12 cellular contexts compared by ENCODE assay signal in genomic region chr11:68749501-68750196, GRCh38. TPM values are rescaled to one million over a fixed set of nuclear protein-coding genes. Genes with fewer than 3 reads are reported as not detected.
DNase-seq lines count a peak whose midpoint lies in the region; ATAC-seq, FAIRE-seq and TF ChIP-seq lines count a peak whose summit lies in the region.
"Had no signal": no experiment of that assay in that cellular context is flagged by ENCODE, and none has a peak within 500 bp of the region (broad histone marks: within the 10 kb centered on the region; RNA-seq: fewer than 3 reads in every experiment).

No MANE protein-coding gene starts in this region.

- CTCF ChIA-PET in CD4-positive, alpha-beta memory T cell (lab: Charles Lee; ENCODE audit: partially characterized antibody), result interaction anchor here (0.8 to 1.7 kb wide), 3 partner anchors 94 to 166 kb away, joined by 3 to 10 read pairs (median 3); no protein-coding TSS in a partner anchor

- ATAC-seq in naive thymus-derived CD8-positive, alpha-beta T cell, result no peak
- no peak for ATAC-seq in HG03039 (IDR thresholded peaks at IDR 0.05; ENCODE audit: unreplicated experiment)
- ATAC-seq: pancreas had no signal

- peaks cover 0 to 15% of the 10 kb centered on the region in 2 donors for H3K36me3 Mint-ChIP-seq in CD4-positive, alpha-beta memory T cell
- H3K36me3 Mint-ChIP-seq in naive thymus-derived CD8-positive, alpha-beta T cell, result peaks cover 0 to 8% (median under 1%) of the 10 kb centered on the region in 3 donors

- FAIRE-seq in HTR-8/SVneo (lab: Jason Lieb, UNC), result peak; percentile 55
- FAIRE-seq: H54, pancreas had no signal

- H3K36me3 ChIP-seq in CD4-positive, alpha-beta memory T cell (ENCODE audit: insufficient read depth, low read length), result peaks cover 8% of the 10 kb centered on the region
- H3K36me3 ChIP-seq: pancreas had no signal

- peak overlapping the region; percentile 44 to 80 (median 65) for H3K4me3 Mint-ChIP-seq in CD4-positive, alpha-beta memory T cell
- H3K4me3 Mint-ChIP-seq in naive thymus-derived CD8-positive, alpha-beta T cell, result peak overlapping the region; percentile 38 to 87 (median 70)

- peaks cover 8 to 27% (median 14%) of the 10 kb centered on the region in 4 donors for H3K4me1 Mint-ChIP-seq in CD4-positive, alpha-beta memory T cell
- H3K4me1 Mint-ChIP-seq in naive thymus-derived CD8-positive, alpha-beta T cell, result peaks cover 1 to 19% (median 13%) of the 10 kb centered on the region in 4 donors

- no peak overlapping the region for H3K27ac ChIP-seq in CD4-positive, alpha-beta memory T cell (ENCODE audit: low read depth, low read length)
- H3K27ac ChIP-seq: pancreas had no signal

- no peak overlapping the region for H3K4me3 ChIP-seq in CD4-positive, alpha-beta memory T cell (ENCODE audit: low read length in 2 of 2)
- H3K4me3 ChIP-seq in cardiac fibroblast (replicated peaks in 1 of 2; ENCODE audit: low read depth in 2 of 2, low read length in 2 of 2), result no peak overlapping the region
- H3K4me3 ChIP-seq: pancreas had no signal

- peak overlapping the region in 4 of 7 donors; percentile 1 to 84 (median 66) for H3K27ac Mint-ChIP-seq in CD4-positive, alpha-beta memory T cell
- H3K27ac Mint-ChIP-seq in naive thymus-derived CD8-positive, alpha-beta T cell, result peak overlapping the region in 7 of 10 donors; percentile 11 to 74 (median 44)

- no peak for TF ChIP-seq CTCF in cardiac fibroblast (IDR thresholded peaks at IDR 0.05; ENCODE audit: low read depth, low read length)

- H3K27me3 ChIP-seq in CD4-positive, alpha-beta memory T cell (ENCODE audit: insufficient read depth, low read length), result no peaks in the 10 kb centered on the region
- H3K27me3 ChIP-seq: pancreas had no signal

- no peaks in the 10 kb centered on the region for H3K9me3 ChIP-seq in CD4-positive, alpha-beta memory T cell (ENCODE audit: control insufficient read depth in 1 of 2, low read length in 2 of 2)
- H3K9me3 ChIP-seq: pancreas had no signal

- POLR2A ChIA-PET in CD4-positive, alpha-beta memory T cell (lab: Charles Lee; ENCODE audit: partially characterized antibody), result interaction anchor here (1.0 to 1.4 kb wide), 2 partner anchors 93 to 299 kb away, joined by 3 to 5 read pairs; partner anchors contain the start of gene TPCN2
- POLR2A ChIA-PET in naive thymus-derived CD8-positive, alpha-beta T cell (lab: Charles Lee), result interaction anchor here (0.5 to 0.6 kb wide), 2 partner anchors 85 to 644 kb away, joined by 4 to 5 read pairs; no protein-coding TSS in a partner anchor

- DNase-seq in CD4-positive, alpha-beta memory T cell, result no peak
- DNase-seq in HTR-8/SVneo (ENCODE audit: insufficient read length, low spot score) (no peak), cardiac fibroblast (ENCODE audit: low read depth in 2 of 2) (peak; percentile 10 to 12), COLO668 (lab: John Stamatoyannopoulos, UW; ENCODE audit: unreplicated experiment) (no peak), NCI-H748 treated with DMSO at 0.1 percent for 48 hours (lab: John Stamatoyannopoulos, UW) (no peak), superior temporal gyrus (ENCODE audit: extremely low spot score) (no peak)
- DNase-seq in naive thymus-derived CD8-positive, alpha-beta T cell, result no peak
- DNase-seq: DND-41, NCI-H1092 had no signal

- H3K9me3 Mint-ChIP-seq in CD4-positive, alpha-beta memory T cell, result no peaks in the 10 kb centered on the region
- H3K9me3 Mint-ChIP-seq in naive thymus-derived CD8-positive, alpha-beta T cell, result no peaks in the 10 kb centered on the region

- H3K4me1 ChIP-seq in CD4-positive, alpha-beta memory T cell (ENCODE audit: insufficient read depth, low read length), result peaks cover 4% of the 10 kb centered on the region

- H3K27me3 Mint-ChIP-seq in CD4-positive, alpha-beta memory T cell, result no peaks in the 10 kb centered on the region
- H3K27me3 Mint-ChIP-seq in naive thymus-derived CD8-positive, alpha-beta T cell, result no peaks in the 10 kb centered on the region

- intact Hi-C loops in CD4-positive, alpha-beta memory T cell (cut with micrococcal nuclease), result loop anchor here (2.0 kb wide), 1 partner anchor 93 kb away; no protein-coding TSS in a partner anchor

RNA-seq across cellular contexts. Expression of gene TESMIN, which starts 1.7 kb away (rescaled TPM):
- 1 to 10 TPM; 5.7 to 5.8 TPM for total RNA-seq in CD4-positive, alpha-beta memory T cell
- 1 to 10 TPM; 2.6 to 3.4 TPM for polyA plus RNA-seq in CD4-positive, alpha-beta memory T cell
- total RNA-seq in naive thymus-derived CD8-positive, alpha-beta T cell, result 1 to 10 TPM; 3.8 to 5.3 TPM
- 1 to 10 TPM in 2 of 3 donors, under 1 TPM in 1; 0.66 to 2.8 (median 2.3) TPM for polyA plus RNA-seq in naive thymus-derived CD8-positive, alpha-beta T cell

Comparison
In these comparisons a context has a peak if more than half of its experiments do, and no peak if none do; other contexts are left out.
1. DNase-seq: peak in cardiac fibroblast (2 of 2); none in CD4-positive, alpha-beta memory T cell (0 of 5), HTR-8/SVneo (single experiment), naive thymus-derived CD8-positive, alpha-beta T cell (0 of 10), COLO668 (single experiment), NCI-H748 treated with DMSO at 0.1 percent for 48 hours (single experiment) and superior temporal gyrus (single experiment).